In genomic region chr5:90135979-90136378, GRCh38 we compare ENCODE assay signal across 10 cellular contexts.
DNase-seq lines count a peak whose midpoint lies in the region; ATAC-seq, FAIRE-seq and TF ChIP-seq lines count a peak whose summit lies in the region.
"Had no signal": no experiment of that assay in that cellular context is flagged by ENCODE, and none has a peak within 500 bp of the region (broad histone marks: within the 10 kb centered on the region; RNA-seq: fewer than 3 reads in every experiment).

No MANE protein-coding gene starts in this region.

- no peaks in the 10 kb centered on the region for H3K9me3 ChIP-seq in kidney (ENCODE audit: control insufficient read depth in 1 of 2, low read length in 2 of 2)
- H3K9me3 ChIP-seq: ovary had no signal

- DNase-seq in SK-N-DZ (ENCODE audit: low spot score) (peak; percentile 14), kidney (peak; percentile 43), urothelium cell line (ENCODE audit: low spot score) (no peak), NCI-H2171 treated with DMSO at 0.1 percent for 48 hours (lab: John Stamatoyannopoulos, UW) (no peak), HuH-7.5 (ENCODE audit: low spot score) (no peak)
- DNase-seq: CD4-positive, CD25-positive, alpha-beta regulatory T cell; ovary had no signal

- intact Hi-C loops in kidney (cut with DNase I) = no loop called here

- H3K4me1 ChIP-seq in kidney (ENCODE audit: control insufficient read depth in 1 of 2, insufficient read depth in 1 of 2, low read depth in 1 of 2, low read length in 2 of 2) = no peaks in the 10 kb centered on the region

- no peaks in the 10 kb centered on the region for H3K36me3 ChIP-seq in kidney (ENCODE audit: control insufficient read depth in 1 of 2, insufficient read depth in 2 of 2, low read length in 2 of 2)
- H3K36me3 ChIP-seq: ovary had no signal

- no peak overlapping the region for H3K4me3 ChIP-seq in kidney (ENCODE audit: low read length in 2 of 2)
- H3K4me3 ChIP-seq: ovary had no signal

- TF ChIP-seq CTCF in 22Rv1 (IDR thresholded peaks at IDR 0.05) = peak; percentile 85
- no peak for TF ChIP-seq CTCF in kidney (IDR thresholded peaks at IDR 0.05; ENCODE audit: borderline replicate concordance, extremely low read depth, insufficient read depth)

- H3K27ac ChIP-seq in 22Rv1 (no peak overlapping the region), kidney (ENCODE audit: low read depth in 2 of 2, low read length in 2 of 2) (no peak overlapping the region)
- H3K27ac ChIP-seq: ovary had no signal

- FAIRE-seq in kidney (lab: Jason Lieb, UNC) (no peak), urothelium cell line (lab: Jason Lieb, UNC) (no peak)

- H3K9ac ChIP-seq in kidney (ENCODE audit: low read length in 2 of 2) = no peak overlapping the region

- peak; percentile 43 for ATAC-seq in GM19025 (IDR thresholded peaks at IDR 0.05; ENCODE audit: low read depth, unreplicated experiment)
- no peak for ATAC-seq in HG03469 (IDR thresholded peaks at IDR 0.05; ENCODE audit: unreplicated experiment)

Comparison
In these comparisons a context has a peak if more than half of its experiments do, and no peak if none do; other contexts are left out.
1. DNase-seq: peak in SK-N-DZ (single experiment) and kidney (single experiment); none in urothelium cell line (single experiment), NCI-H2171 treated with DMSO at 0.1 percent for 48 hours (single experiment) and HuH-7.5 (single experiment).